In genomic region chr1:65995326-65995725, GRCh38 we compare ENCODE assay signal across 23 cellular contexts.
DNase-seq lines count a peak whose midpoint lies in the region; ATAC-seq and TF ChIP-seq lines count a peak whose summit lies in the region.
"Had no signal": no experiment of that assay in that cellular context is flagged by ENCODE, and none has a peak within 500 bp of the region (broad histone marks: within the 10 kb centered on the region; RNA-seq: fewer than 3 reads in every experiment).

No MANE protein-coding gene starts in this region.

- CTCF ChIA-PET in A673 (lab: Charles Lee), result no interaction called here

- H3K79me1 ChIP-seq in neuronal stem cell (ENCODE audit: low read depth, low read length), result no peaks in the 10 kb centered on the region

- no peak overlapping the region for H2BK120ac ChIP-seq in neuronal stem cell (ENCODE audit: low read depth, low read length)

- H3K27ac ChIP-seq in A673 (ENCODE audit: low read depth, low read length, poor library complexity, severe bottlenecking) (peak overlapping the region; percentile 19), dorsolateral prefrontal cortex (peak overlapping the region in 54 of 59 donors; percentile 33 to 95 (median 87)), neuronal stem cell (replicated peaks; ENCODE audit: low read length) (no peak overlapping the region)
- H3K27ac ChIP-seq: C4-2B, GM23248, SJCRH30 had no signal

- intact Hi-C loops in A673 (cut with micrococcal nuclease; ENCODE audit: unreplicated experiment), result no loop called here
- intact Hi-C loops in dorsolateral prefrontal cortex (cut with DNase I), result loop anchor here in 1 of 2 donors (5.0 kb wide), 1 partner anchor 52 kb away; no protein-coding TSS in a partner anchor

- peak overlapping the region; percentile 24 for H2AFZ ChIP-seq in neuronal stem cell (ENCODE audit: low read length)
- H2AFZ ChIP-seq: GM23248 had no signal

- H3K4me2 ChIP-seq in neuronal stem cell (ENCODE audit: insufficient read depth, low read length, poor library complexity, severe bottlenecking), result no peak overlapping the region

- TF ChIP-seq CTCF in A673 (conservative IDR thresholded peaks at IDR 0.05; ENCODE audit: low read depth, low read length), result no peak
- peak in 1 of 56 donors; percentile 4 for TF ChIP-seq CTCF in dorsolateral prefrontal cortex (IDR thresholded peaks at IDR 0.05 in 54 of 56, conservative IDR thresholded peaks at IDR 0.05 in 2 of 56; ENCODE audit: low read depth in 1 of 56, partially characterized antibody in 56 of 56)

- H3K27me3 ChIP-seq in A673 (replicated peaks; ENCODE audit: insufficient read depth, low read depth, low read length, poor library complexity) (no peaks in the 10 kb centered on the region), dorsolateral prefrontal cortex (no peaks in the 10 kb centered on the region), neuronal stem cell (ENCODE audit: control insufficient read depth in 3 of 3, insufficient read depth in 3 of 3, low read depth in 1 of 3, low read length in 3 of 3) (no peaks in the 10 kb centered on the region)
- H3K27me3 ChIP-seq: SJCRH30 had no signal

- H3K18ac ChIP-seq in neuronal stem cell (ENCODE audit: low read length), result no peak overlapping the region

- H3K4me3 ChIP-seq in A673 (ENCODE audit: low read depth, low read length, poor library complexity, severe bottlenecking), result peak overlapping the region; percentile 47
- peak overlapping the region; percentile 20 to 85 (median 66) for H3K4me3 ChIP-seq in dorsolateral prefrontal cortex
- H3K4me3 ChIP-seq in neuronal stem cell (ENCODE audit: low read length in 2 of 2), result peak overlapping the region in 1 of 2 donors; percentile 55
- H3K4me3 ChIP-seq: GM23248, HAP-1, SJCRH30 had no signal

- H3K4ac ChIP-seq in neuronal stem cell (ENCODE audit: low read length), result no peak overlapping the region

- H2AK5ac ChIP-seq in neuronal stem cell (ENCODE audit: low read depth, low read length), result no peak overlapping the region

- no peak overlapping the region for H4K8ac ChIP-seq in neuronal stem cell (ENCODE audit: low read depth, low read length)

- H2BK12ac ChIP-seq in neuronal stem cell (ENCODE audit: low read length), result no peak overlapping the region

- no peak overlapping the region for H3K14ac ChIP-seq in neuronal stem cell (ENCODE audit: low read length)

- H3K36me3 ChIP-seq in A673 (ENCODE audit: insufficient read depth, low read length, poor library complexity, severe bottlenecking) (no peaks in the 10 kb centered on the region), neuronal stem cell (replicated peaks in 1 of 2; ENCODE audit: control insufficient read depth in 2 of 2, insufficient read depth in 2 of 2, low read length in 2 of 2) (no peaks in the 10 kb centered on the region)
- H3K36me3 ChIP-seq: HAP-1, SJCRH30 had no signal

- peaks cover 9% of the 10 kb centered on the region for H3K4me1 ChIP-seq in A673 (ENCODE audit: insufficient read depth, low read length, poor library complexity, severe bottlenecking)
- H3K4me1 ChIP-seq in neuronal stem cell (ENCODE audit: control insufficient read depth in 2 of 2, insufficient read depth in 1 of 2, low read depth in 1 of 2, low read length in 2 of 2), result peaks cover 1 to 9% of the 10 kb centered on the region in 2 donors
- H3K4me1 ChIP-seq: HAP-1, SJCRH30 had no signal

- no peak overlapping the region for H2BK5ac ChIP-seq in neuronal stem cell (ENCODE audit: low read length)

- no peak overlapping the region for H4K91ac ChIP-seq in neuronal stem cell (ENCODE audit: low read depth, low read length, poor library complexity)

- no TSS peak for BruUV-seq in A673 (replicated peaks; lab: Mats Ljungman, UMichigan)

- H3K9me3 ChIP-seq in A673 (ENCODE audit: low read depth, low read length, poor library complexity, severe bottlenecking), result no peaks in the 10 kb centered on the region
- no peaks in the 10 kb centered on the region for H3K9me3 ChIP-seq in neuronal stem cell (replicated peaks in 1 of 2; ENCODE audit: control insufficient read depth in 2 of 2, insufficient read depth in 1 of 2, low read depth in 1 of 2, low read length in 2 of 2)
- H3K9me3 ChIP-seq: HAP-1, SJCRH30 had no signal

- DNase-seq in A673 (ENCODE audit: low spot score), result peak; percentile 12
- DNase-seq in NCI-H460 (ENCODE audit: extremely low read depth, low read depth), result peak; percentile 14
- no peak for DNase-seq in dorsolateral prefrontal cortex
- no peak for DNase-seq in neuronal stem cell (ENCODE audit: low spot score)
- DNase-seq in AG20443 (ENCODE audit: low spot score), result no peak
- no peak for DNase-seq in COR-L47 (lab: John Stamatoyannopoulos, UW)
- DNase-seq: CD8-positive, alpha-beta memory T cell; EL; GF-D8; GM23248; MV-4-11; NCI-H1105 treated with DMSO at 0.1 percent for 48 hours; NCI-H2029 treated with DMSO at 0.1 percent for 48 hours; NCI-H2171; NCI-H345; NCI-H526; OCI-M1; SJCRH30; SW 1271; T-helper 17 cell had no signal

- H2BK15ac ChIP-seq in neuronal stem cell (ENCODE audit: low read length), result no peak overlapping the region

- no CpG with 5 or more reads among the region's 6 CpGs for WGBS in neuronal stem cell (ENCODE audit: extremely low coverage in 2 of 2, insufficient read length in 2 of 2, insufficient replicate concordance in 1 of 2), 2 donors

- POLR2A ChIA-PET in A673 (lab: Charles Lee; ENCODE audit: low non-redundant PET), result no interaction called here

- H3K23ac ChIP-seq in neuronal stem cell (ENCODE audit: low read depth, low read length, poor library complexity), result no peak overlapping the region

- H3K9ac ChIP-seq in neuronal stem cell (ENCODE audit: low read depth, low read length, poor library complexity), result no peak overlapping the region
- H3K9ac ChIP-seq: GM23248 had no signal

- no peak for ATAC-seq in HG02840 (IDR thresholded peaks at IDR 0.05; ENCODE audit: low FRiP score, unreplicated experiment)
- ATAC-seq: T-helper 17 cell had no signal

Comparison
In these comparisons a context has a peak if more than half of its experiments do, and no peak if none do; other contexts are left out.
1. DNase-seq: peak in A673 (single experiment) and NCI-H460 (single experiment); none in dorsolateral prefrontal cortex (0 of 10), neuronal stem cell (single experiment), AG20443 (single experiment) and COR-L47 (single experiment).